Comparison of ENCODE assay signal across 26 cellular contexts in the genomic region with DNA sequence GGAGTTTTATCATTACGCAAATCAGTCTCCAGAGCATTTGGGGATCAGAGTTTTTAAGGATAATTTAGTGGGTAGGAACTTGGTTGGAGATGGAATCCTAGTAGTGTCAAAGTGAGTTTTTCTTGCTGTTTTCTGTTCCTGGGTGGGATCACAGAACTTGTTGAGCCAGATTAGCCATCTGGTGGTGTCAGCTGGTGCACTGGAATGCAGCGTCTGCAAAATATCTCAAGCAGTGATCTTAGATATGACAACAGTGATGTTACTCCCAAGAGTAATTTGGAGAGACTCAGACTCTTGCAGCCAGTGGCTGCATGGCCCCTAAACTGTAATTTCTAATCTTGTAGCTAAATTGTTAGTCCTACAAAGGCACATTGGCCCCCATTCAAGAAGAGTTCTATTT.
DNase-seq lines count a peak whose midpoint lies in the region; ATAC-seq and TF ChIP-seq lines count a peak whose summit lies in the region.
"Had no signal": no experiment of that assay in that cellular context is flagged by ENCODE, and none has a peak within 500 bp of the region (broad histone marks: within the 10 kb centered on the region; RNA-seq: fewer than 3 reads in every experiment).

No MANE protein-coding gene starts in this region.

- ATAC-seq in SK-N-SH treated with all-trans-retinoic acid at 6 μM for 48 hours (no peak), GM19455 (IDR thresholded peaks at IDR 0.05; ENCODE audit: unreplicated experiment) (no peak)

- H3K27ac ChIP-seq in mesendoderm (ENCODE audit: low read depth, low read length) = no peak overlapping the region
- H3K27ac ChIP-seq: 22Rv1, PC-9, SJSA1 had no signal

- no peak overlapping the region for H2BK120ac ChIP-seq in mesendoderm (ENCODE audit: low read depth, low read length)

- no peak overlapping the region for H3K4me2 ChIP-seq in mesendoderm (ENCODE audit: low read length)
- H3K4me2 ChIP-seq: PC-9 had no signal

- H3K36me3 ChIP-seq in mesendoderm (ENCODE audit: control insufficient read depth, insufficient read depth, low read length) = no peaks in the 10 kb centered on the region
- H3K36me3 ChIP-seq: BE2C, SJSA1 had no signal

- H3K27me3 ChIP-seq in mesendoderm (ENCODE audit: insufficient read depth, low read length, poor library complexity) = no peaks in the 10 kb centered on the region
- H3K27me3 ChIP-seq: BE2C, SJSA1 had no signal

- whole genome bisulfite sequencing in mesendoderm (ENCODE audit: extremely low coverage, insufficient coverage, low lambda C conversion rate) = no CpG with 5 or more reads among the region's 2 CpGs

- H3K4ac ChIP-seq in mesendoderm (ENCODE audit: low read depth, low read length) = no peak overlapping the region

- H3K79me1 ChIP-seq in mesendoderm (ENCODE audit: low read length) = no peaks in the 10 kb centered on the region

- no peak overlapping the region for H2BK5ac ChIP-seq in mesendoderm (ENCODE audit: low read length)

- no peak overlapping the region for H3K23ac ChIP-seq in mesendoderm (ENCODE audit: low read length)

- no peak overlapping the region for H2BK15ac ChIP-seq in mesendoderm (replicated peaks; ENCODE audit: low read depth)

- no peak overlapping the region for H3K4me3 ChIP-seq in mesendoderm (ENCODE audit: low read length)
- H3K4me3 ChIP-seq: PC-9, SJSA1 had no signal

- DNase-seq in DMS 273 (lab: John Stamatoyannopoulos, UW; ENCODE audit: unreplicated experiment) = peak; percentile 36
- no peak for DNase-seq in DMS 273 treated with DMSO at 0.1 percent for 48 hours (lab: John Stamatoyannopoulos, UW)
- peak; percentile 48 for DNase-seq in mesendoderm
- DNase-seq in activated T-cell treated with anti-CD3 and anti-CD28 coated beads for 4 hours = no peak
- no peak for DNase-seq in OCI-M2 (lab: John Stamatoyannopoulos, UW; ENCODE audit: unreplicated experiment)
- DNase-seq: ACHN; BE2C; CD8-positive, alpha-beta memory T cell; DMS53; IMR-90; KG1; MM.1S; NCI-H1417; NCI-H187; NCI-H2081 treated with DMSO at 0.1 percent for 48 hours; NCI-H2171; NCI-H226; NCI-H510A; NCI-H748 treated with DMSO at 0.1 percent for 48 hours; NK-92 treated with Interleukin-12 subunit alpha and Interleukin-12 subunit beta, amount 100 ng/mL, for 24 hours; PC-9; Right ventricle myocardium superior had no signal

- no peaks in the 10 kb centered on the region for H3K79me2 ChIP-seq in mesendoderm (ENCODE audit: control insufficient read depth, insufficient read depth, low read length)

- H2AK5ac ChIP-seq in mesendoderm (ENCODE audit: low read length) = no peak overlapping the region

- H4K5ac ChIP-seq in mesendoderm (ENCODE audit: low read length) = no peak overlapping the region

- no peaks in the 10 kb centered on the region for H3K4me1 ChIP-seq in mesendoderm (ENCODE audit: control insufficient read depth, low read depth, low read length)
- H3K4me1 ChIP-seq: BE2C, SJSA1 had no signal

- no peak overlapping the region for H3K56ac ChIP-seq in mesendoderm (ENCODE audit: low read length)

- H3K18ac ChIP-seq in mesendoderm (ENCODE audit: low read length) = no peak overlapping the region

- no peak overlapping the region for H4K8ac ChIP-seq in mesendoderm (ENCODE audit: low read depth, low read length)

- no peak overlapping the region for H3K9ac ChIP-seq in mesendoderm (ENCODE audit: low read length)

TF ChIP-seq in SK-N-SH treated with all-trans-retinoic acid at 6 μM for 48 hours, 23 proteins besides CTCF, POLR2A, EP300 and RAD21:
- TF ChIP-seq ZC3H10 (CRISPR knock-in tag; IDR thresholded peaks at IDR 0.05) (no peak), ZFP3 (CRISPR knock-in tag; IDR thresholded peaks at IDR 0.05) (no peak), TCF4 (CRISPR knock-in tag; IDR thresholded peaks at IDR 0.05; ENCODE audit: borderline replicate concordance) (peak; percentile 32; the same call in 1 of the 2 replicates)
TF ChIP-seq in SK-N-SH treated with all-trans-retinoic acid at 6 μM for 48 hours: peak in this region for 1.

Comparison
In these comparisons a context has a peak if more than half of its experiments do, and no peak if none do; other contexts are left out.
1. DNase-seq: peak in DMS 273 (single experiment) and mesendoderm (single experiment); none in DMS 273 treated with DMSO at 0.1 percent for 48 hours (single experiment), activated T-cell treated with anti-CD3 and anti-CD28 coated beads for 4 hours (single experiment) and OCI-M2 (single experiment).